In genomic region chr6:1802495-1803395, GRCh38 we compare ENCODE assay signal across 21 cellular contexts.
A peak's percentile ranks its signal among the peaks of the same experiment; 100 is the strongest.
DNase-seq lines count a peak whose midpoint lies in the region; ATAC-seq, FAIRE-seq and TF ChIP-seq lines count a peak whose summit lies in the region.
"Had no signal": no experiment of that assay in that cellular context is flagged by ENCODE, and none has a peak within 500 bp of the region (broad histone marks: within the 10 kb centered on the region; RNA-seq: fewer than 3 reads in every experiment).

No MANE protein-coding gene starts in this region.

- CTCF ChIA-PET in Calu3 (lab: Charles Lee) = interaction anchor here (1.1 kb wide), 1 partner anchor 35 kb away, joined by 3 read pairs; no protein-coding TSS in a partner anchor

- H3K4me1 ChIP-seq in adipocyte (ENCODE audit: control insufficient read depth, insufficient read depth, low read length) = peaks cover 10% of the 10 kb centered on the region
- peaks cover 19 to 44% (median 40%) of the 10 kb centered on the region in 3 donors for H3K4me1 ChIP-seq in pancreas
- H3K4me1 ChIP-seq: right lobe of liver had no signal

- H3K36me3 Mint-ChIP-seq in Calu3 (ENCODE audit: insufficient read depth, unreplicated experiment) = peaks cover 5% of the 10 kb centered on the region
- H3K36me3 Mint-ChIP-seq: activated CD4-positive, alpha-beta memory T cell treated with anti-CD3 and anti-CD28 coated beads for 36 hours; activated naive CD4-positive, alpha-beta T cell treated with anti-CD3 and anti-CD28 coated beads, Interleukin-2, amount 10 ng/mL, durations not matched to agents 7 days and 5 days had no signal

- H3K27ac ChIP-seq in pancreas = peak overlapping the region; percentile 64 to 91 (median 73)
- H3K27ac ChIP-seq: GM23248, right lobe of liver, RWPE1, upper lobe of left lung had no signal

- H3K9me3 Mint-ChIP-seq in Calu3 (ENCODE audit: low read depth, unreplicated experiment) = no peaks in the 10 kb centered on the region
- H3K9me3 Mint-ChIP-seq: activated CD4-positive, alpha-beta memory T cell treated with anti-CD3 and anti-CD28 coated beads for 36 hours; activated naive CD4-positive, alpha-beta T cell treated with anti-CD3 and anti-CD28 coated beads, Interleukin-2, amount 10 ng/mL, durations not matched to agents 7 days and 5 days; activated T-cell treated with anti-CD3 and anti-CD28 coated beads, Interleukin-2, amount 50 U/mL, for 24 hours; dendritic cell treated with granulocyte-macrophage colony-stimulating factor and Interleukin-4, amounts not matched to agents 40 ng/mL and 50 ng/mL, for 4 days; T-helper 1 cell treated with Interleukin-12 subunit alpha and Interleukin-12 subunit beta and Interleukin-4 antibody, amounts not matched to agents 30 μg/mL and 1 μg/mL, for 36 hours had no signal

- H3K9me3 ChIP-seq in adipocyte (ENCODE audit: control insufficient read depth, low read length) (no peaks in the 10 kb centered on the region), pancreas (no peaks in the 10 kb centered on the region)
- H3K9me3 ChIP-seq: right lobe of liver, upper lobe of left lung had no signal

- no peaks in the 10 kb centered on the region for H3K36me3 ChIP-seq in adipocyte (ENCODE audit: control insufficient read depth, insufficient read depth, low read length, severe bottlenecking)
- no peaks in the 10 kb centered on the region for H3K36me3 ChIP-seq in pancreas
- H3K36me3 ChIP-seq: right lobe of liver, upper lobe of left lung had no signal

- peak overlapping the region; percentile 33 for H3K27ac Mint-ChIP-seq in Calu3 (ENCODE audit: unreplicated experiment)
- H3K27ac Mint-ChIP-seq: activated CD4-positive, alpha-beta memory T cell treated with anti-CD3 and anti-CD28 coated beads for 36 hours; activated naive CD4-positive, alpha-beta T cell treated with anti-CD3 and anti-CD28 coated beads, Interleukin-2, amount 10 ng/mL, durations not matched to agents 7 days and 5 days; activated T-cell treated with anti-CD3 and anti-CD28 coated beads, Interleukin-2, amount 50 U/mL, for 24 hours; dendritic cell treated with granulocyte-macrophage colony-stimulating factor and Interleukin-4, amounts not matched to agents 40 ng/mL and 50 ng/mL, for 4 days; T-helper 1 cell treated with Interleukin-12 subunit alpha and Interleukin-12 subunit beta and Interleukin-4 antibody, amounts not matched to agents 30 μg/mL and 1 μg/mL, for 36 hours had no signal

- H3K27me3 ChIP-seq in adipocyte (replicated peaks; ENCODE audit: control insufficient read depth, insufficient read depth, low read length) = no peaks in the 10 kb centered on the region
- H3K27me3 ChIP-seq in pancreas = no peaks in the 10 kb centered on the region
- H3K27me3 ChIP-seq: right lobe of liver, upper lobe of left lung had no signal

- peak overlapping the region; percentile 33 for H3K9ac ChIP-seq in adipocyte (ENCODE audit: low read length)
- H3K9ac ChIP-seq: GM23248 had no signal

- BruUV-seq in Calu3 (replicated peaks; lab: Mats Ljungman, UMichigan) = no TSS peak

- intact Hi-C loops in Calu3 (cut with micrococcal nuclease; ENCODE audit: unreplicated experiment) = no loop called here
- intact Hi-C loops in pancreas (cut with DNase I) = no loop called here

- peak overlapping the region; percentile 21 for H3K4me3 Mint-ChIP-seq in Calu3 (ENCODE audit: low read depth, unreplicated experiment)
- H3K4me3 Mint-ChIP-seq: activated CD4-positive, alpha-beta memory T cell treated with anti-CD3 and anti-CD28 coated beads for 36 hours; activated naive CD4-positive, alpha-beta T cell treated with anti-CD3 and anti-CD28 coated beads, Interleukin-2, amount 10 ng/mL, durations not matched to agents 7 days and 5 days; activated T-cell treated with anti-CD3 and anti-CD28 coated beads, Interleukin-2, amount 50 U/mL, for 24 hours; dendritic cell treated with granulocyte-macrophage colony-stimulating factor and Interleukin-4, amounts not matched to agents 40 ng/mL and 50 ng/mL, for 4 days; T-helper 1 cell treated with Interleukin-12 subunit alpha and Interleukin-12 subunit beta and Interleukin-4 antibody, amounts not matched to agents 30 μg/mL and 1 μg/mL, for 36 hours had no signal

- ATAC-seq in pancreas = peak; percentile 33 to 61 (median 57)

- no peak for TF ChIP-seq CTCF in Calu3 (IDR thresholded peaks at IDR 0.05; ENCODE audit: unreplicated experiment)
- no peak for TF ChIP-seq CTCF in pancreas (IDR thresholded peaks at IDR 0.05)

- peak overlapping the region; percentile 59 for H3K4me3 ChIP-seq in adipocyte (ENCODE audit: low read length)
- H3K4me3 ChIP-seq in pancreas = peak overlapping the region in 2 of 4 donors; percentile 1 to 10
- H3K4me3 ChIP-seq: GM23248, right lobe of liver, upper lobe of left lung had no signal

- WGBS in pancreas, 2 donors = 34 to 43% methylated on average over 17 of the region's 17 CpGs

- H3K4me1 Mint-ChIP-seq in Calu3 (ENCODE audit: low read depth, unreplicated experiment) = peaks cover 12% of the 10 kb centered on the region

- DNase-seq in Calu3 = peak; percentile 14
- no peak for DNase-seq in adipocyte (ENCODE audit: low read depth)
- DNase-seq in iPS-NIHi11 (ENCODE audit: low spot score) = peak; percentile 33
- peak in 3 of 6 donors; percentile 23 to 59 (median 48) for DNase-seq in pancreas
- DNase-seq in NCI-H82 treated with DMSO at 0.1 percent for 48 hours (lab: John Stamatoyannopoulos, UW; ENCODE audit: unreplicated experiment) = no peak
- no peak for DNase-seq in AG08396 (ENCODE audit: low spot score)
- DNase-seq in AG20443 (ENCODE audit: low spot score) = no peak
- DNase-seq in OCI-M1 (lab: John Stamatoyannopoulos, UW) = no peak
- DNase-seq: activated CD4-positive, alpha-beta memory T cell treated with anti-CD3 and anti-CD28 coated beads for 36 hours; activated naive CD4-positive, alpha-beta T cell treated with anti-CD3 and anti-CD28 coated beads, Interleukin-2, amount 10 ng/mL, durations not matched to agents 7 days and 5 days; activated T-cell treated with anti-CD3 and anti-CD28 coated beads, Interleukin-2, amount 50 U/mL, for 24 hours; GM23248; kidney; NCI-H1694; NCI-H345; right lobe of liver; stimulated activated naive CD4-positive, alpha-beta T cell; upper lobe of left lung had no signal

- no peaks in the 10 kb centered on the region for H3K27me3 Mint-ChIP-seq in Calu3 (ENCODE audit: unreplicated experiment)
- H3K27me3 Mint-ChIP-seq: activated CD4-positive, alpha-beta memory T cell treated with anti-CD3 and anti-CD28 coated beads for 36 hours; activated naive CD4-positive, alpha-beta T cell treated with anti-CD3 and anti-CD28 coated beads, Interleukin-2, amount 10 ng/mL, durations not matched to agents 7 days and 5 days; activated T-cell treated with anti-CD3 and anti-CD28 coated beads, Interleukin-2, amount 50 U/mL, for 24 hours; dendritic cell treated with granulocyte-macrophage colony-stimulating factor and Interleukin-4, amounts not matched to agents 40 ng/mL and 50 ng/mL, for 4 days had no signal

- FAIRE-seq in pancreas (lab: Jason Lieb, UNC) = no peak
- FAIRE-seq: kidney had no signal

Comparison
In these comparisons a context has a peak if more than half of its experiments do, and no peak if none do; other contexts are left out.
1. DNase-seq: peak in Calu3 (single experiment) and iPS-NIHi11 (single experiment); none in adipocyte (single experiment), NCI-H82 treated with DMSO at 0.1 percent for 48 hours (single experiment), AG08396 (single experiment), AG20443 (single experiment) and OCI-M1 (single experiment).